In the genomic region with DNA sequence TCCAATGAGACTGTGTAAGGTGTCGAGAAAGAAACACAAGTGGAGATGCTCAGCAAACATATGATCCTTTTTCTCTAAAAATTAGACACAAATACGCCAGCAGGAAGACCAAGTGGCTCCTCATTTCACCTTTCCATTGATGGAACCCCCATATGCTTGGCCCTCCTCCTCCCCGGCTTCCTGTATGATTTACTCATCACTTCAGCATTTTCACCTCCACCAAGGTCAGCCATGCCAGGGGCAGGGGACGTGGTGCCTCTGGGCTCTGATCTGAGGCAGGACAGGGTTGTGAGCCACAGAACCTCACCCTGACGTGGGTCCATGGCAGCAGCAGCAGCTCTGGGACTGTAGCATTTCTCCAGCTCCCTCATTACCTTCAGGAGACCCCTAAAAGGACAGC, we compare ENCODE assay signal across 12 cellular contexts.
"Had no signal": no experiment of that assay in that cellular context is flagged by ENCODE, and none has a peak within 500 bp of the region (broad histone marks: within the 10 kb centered on the region; RNA-seq: fewer than 3 reads in every experiment).

No MANE protein-coding gene starts in this region.

- H3K4me1 ChIP-seq: adrenal gland, esophagus muscularis mucosa, gastroesophageal sphincter, heart right ventricle, left ventricle myocardium inferior, stomach had no signal

- H3K9me3 ChIP-seq: adrenal gland, esophagus muscularis mucosa, gastroesophageal sphincter, left ventricle myocardium inferior, stomach had no signal

- H3K4me3 ChIP-seq: adrenal gland, esophagus muscularis mucosa, gastroesophageal sphincter, heart right ventricle, left ventricle myocardium inferior, stomach had no signal

- H3K27ac Mint-ChIP-seq: dendritic cell treated with granulocyte-macrophage colony-stimulating factor and Interleukin-4, amounts not matched to agents 40 ng/mL and 50 ng/mL, for 4 days; immature natural killer cell; nephron progenitor cell had no signal

- H3K27ac ChIP-seq: adrenal gland, esophagus muscularis mucosa, gastroesophageal sphincter, heart right ventricle, left ventricle myocardium inferior, stomach had no signal

- H3K9me3 Mint-ChIP-seq: dendritic cell treated with granulocyte-macrophage colony-stimulating factor and Interleukin-4, amounts not matched to agents 40 ng/mL and 50 ng/mL, for 4 days; nephron progenitor cell had no signal

- H3K36me3 ChIP-seq: adrenal gland, esophagus muscularis mucosa, gastroesophageal sphincter, heart right ventricle, left ventricle myocardium inferior, stomach had no signal

- H3K36me3 Mint-ChIP-seq: immature natural killer cell had no signal

- ATAC-seq: gastroesophageal sphincter, heart right ventricle had no signal

- H3K4me1 Mint-ChIP-seq: immature natural killer cell, nephron progenitor cell had no signal

- H3K27me3 ChIP-seq: adrenal gland had no signal

- H3K4me3 Mint-ChIP-seq: dendritic cell treated with granulocyte-macrophage colony-stimulating factor and Interleukin-4, amounts not matched to agents 40 ng/mL and 50 ng/mL, for 4 days; immature natural killer cell; nephron progenitor cell had no signal

- DNase-seq: activated effector memory CD4-positive, alpha-beta T cell treated with Interleukin-2 at 50 U/mL for 16 hours; adrenal gland; effector CD8-positive, alpha-beta T cell; heart right ventricle; immature natural killer cell; left ventricle myocardium inferior; nephron progenitor cell; stomach; trophoblast cell had no signal
